1 cellular context compared by ENCODE assay signal in genomic region chr16:47492428-47493357, GRCh38.
TF ChIP-seq lines count a peak whose summit lies in the region.

No MANE protein-coding gene starts in this region.

TF ChIP-seq in HepG2, 621 proteins besides CTCF, POLR2A, EP300 and RAD21 (continued from another document):
- TF ChIP-seq ZNF318 (CRISPR knock-in tag; IDR thresholded peaks at IDR 0.05) = no peak
